6 cellular contexts compared by ENCODE assay signal in the genomic region with DNA sequence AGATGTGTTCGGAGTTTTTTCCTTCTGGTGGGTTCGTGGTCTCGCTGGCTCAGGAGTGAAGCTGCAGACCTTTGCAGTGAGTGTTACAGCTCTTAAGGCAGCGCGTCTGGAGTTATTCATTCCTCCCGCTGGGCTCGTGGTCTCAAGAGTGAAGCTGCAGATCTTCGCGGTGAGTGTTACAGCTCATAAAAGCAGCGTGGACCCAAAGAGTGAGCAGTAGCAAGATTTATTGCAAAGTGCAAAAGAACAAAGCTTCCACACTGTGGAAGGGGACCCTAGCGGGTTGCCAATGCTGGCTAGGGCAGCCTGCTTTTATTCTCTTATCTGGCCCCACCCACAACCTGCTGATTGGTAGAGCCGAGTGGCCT.
DNase-seq lines count a peak whose midpoint lies in the region; ATAC-seq and TF ChIP-seq lines count a peak whose summit lies in the region.
"Not testable (repeated sequence)": the region's sequence is repeated elsewhere in the genome, so short reads cannot be mapped to it uniquely, and the experiment has no call there.

No MANE protein-coding gene starts in this region.

- H3K27ac Mint-ChIP-seq in neural progenitor cell, result peak overlapping the region; percentile 88

- not testable (repeated sequence) for H3K4me1 Mint-ChIP-seq in neural progenitor cell

- intact Hi-C loops in ascending aorta (cut with DNase I); sigmoid colon (cut with DNase I): not testable (repeated sequence)

- peak overlapping the region; percentile 61 to 85 for H3K27ac ChIP-seq in ascending aorta
- H3K27ac ChIP-seq in muscle layer of colon (ENCODE audit: low read depth, low read length), result peak overlapping the region; percentile 76
- H3K27ac ChIP-seq in neural progenitor cell; smooth muscle cell (ENCODE audit: low read depth): not testable (repeated sequence)
- H3K27ac ChIP-seq in sigmoid colon, result peak overlapping the region; percentile 82 to 90 (median 86)
- peak overlapping the region; percentile 80 to 84 for H3K27ac ChIP-seq in thoracic aorta

- not testable (repeated sequence) for H3K9me3 Mint-ChIP-seq in neural progenitor cell

- H4K20me1 ChIP-seq in neural progenitor cell (ENCODE audit: low read depth); smooth muscle cell (ENCODE audit: low read depth): not testable (repeated sequence)

- not testable (repeated sequence) for DNase-seq in ascending aorta (ENCODE audit: low spot score in 2 of 2); neural progenitor cell (ENCODE audit: low spot score); smooth muscle cell (lab: John Stamatoyannopoulos, UW; ENCODE audit: unreplicated experiment); thoracic aorta (ENCODE audit: low spot score)
- peak; percentile 75 for DNase-seq in sigmoid colon

- not testable (repeated sequence) for H3K79me2 ChIP-seq in neural progenitor cell (ENCODE audit: low read depth); smooth muscle cell (ENCODE audit: low read depth)

- not testable (repeated sequence) for H3K36me3 Mint-ChIP-seq in neural progenitor cell

- 94 to 95% methylated on average over 12 of the region's 12 CpGs for WGBS in sigmoid colon, 2 donors
- WGBS in smooth muscle cell (ENCODE audit: low lambda C conversion rate), result 64% methylated on average over 12 of the region's 12 CpGs

- not testable (repeated sequence) for H3K9ac ChIP-seq in muscle layer of colon (ENCODE audit: low read length); neural progenitor cell; smooth muscle cell (ENCODE audit: low read depth)

- H3K27me3 ChIP-seq in ascending aorta; muscle layer of colon (ENCODE audit: control insufficient read depth in 1 of 2, insufficient read depth in 2 of 2, low read length in 2 of 2); neural progenitor cell; sigmoid colon; smooth muscle cell (ENCODE audit: low read depth); thoracic aorta (replicated peaks; ENCODE audit: insufficient read depth): not testable (repeated sequence)

- not testable (repeated sequence) for TF ChIP-seq POLR2A in sigmoid colon (IDR thresholded peaks at IDR 0.05)

- peaks cover 18 to 63% of the 10 kb centered on the region in 2 donors for H3K4me1 ChIP-seq in ascending aorta
- peaks cover 67% of the 10 kb centered on the region for H3K4me1 ChIP-seq in muscle layer of colon (ENCODE audit: insufficient read depth, low read length)
- not testable (repeated sequence) for H3K4me1 ChIP-seq in neural progenitor cell; smooth muscle cell (ENCODE audit: low read depth)
- peaks cover 0 to 85% (median 59%) of the 10 kb centered on the region in 4 donors for H3K4me1 ChIP-seq in sigmoid colon
- peaks cover 30 to 77% of the 10 kb centered on the region in 2 donors for H3K4me1 ChIP-seq in thoracic aorta (ENCODE audit: control insufficient read depth in 1 of 2, low read depth in 2 of 2)

- not testable (repeated sequence) for H3F3A ChIP-seq in neural progenitor cell (ENCODE audit: low read depth); smooth muscle cell (ENCODE audit: low read depth)

- H3K9me3 ChIP-seq in ascending aorta; muscle layer of colon (ENCODE audit: low read length); neural progenitor cell (ENCODE audit: low read depth); sigmoid colon; smooth muscle cell (replicated peaks; ENCODE audit: low read depth); thoracic aorta: not testable (repeated sequence)

- H3K4me3 ChIP-seq in ascending aorta; muscle layer of colon (ENCODE audit: low read depth in 1 of 2, low read length in 2 of 2); neural progenitor cell; smooth muscle cell; thoracic aorta: not testable (repeated sequence)
- peak overlapping the region in 2 of 4 donors; percentile 6 to 11 for H3K4me3 ChIP-seq in sigmoid colon

- not testable (repeated sequence) for TF ChIP-seq CTCF in ascending aorta (IDR thresholded peaks at IDR 0.05); neural progenitor cell (IDR thresholded peaks at IDR 0.05); sigmoid colon (IDR thresholded peaks at IDR 0.05); smooth muscle cell (IDR thresholded peaks at IDR 0.05; ENCODE audit: borderline replicate concordance, insufficient read depth, poor library complexity, severe bottlenecking); thoracic aorta (IDR thresholded peaks at IDR 0.05)

- not testable (repeated sequence) for H2AFZ ChIP-seq in neural progenitor cell (replicated peaks)
- peak overlapping the region; percentile 43 for H2AFZ ChIP-seq in smooth muscle cell (ENCODE audit: low read depth)

- ATAC-seq in thoracic aorta (ENCODE audit: insufficient number of reproducible peaks, low FRiP score, low read depth), result not testable (repeated sequence)

- TF ChIP-seq EP300 in sigmoid colon (IDR thresholded peaks at IDR 0.05), result not testable (repeated sequence)

- H3K4me2 ChIP-seq in neural progenitor cell, smooth muscle cell: not testable (repeated sequence)

- not testable (repeated sequence) for H3K27me3 Mint-ChIP-seq in neural progenitor cell (ENCODE audit: insufficient read depth, low read depth)

- H3K36me3 ChIP-seq in ascending aorta; muscle layer of colon (ENCODE audit: insufficient read depth, low read length); neural progenitor cell; sigmoid colon; smooth muscle cell (ENCODE audit: low read depth); thoracic aorta: not testable (repeated sequence)

- not testable (repeated sequence) for H3K4me3 Mint-ChIP-seq in neural progenitor cell
